19 cellular contexts compared by ENCODE assay signal in the genomic region with DNA sequence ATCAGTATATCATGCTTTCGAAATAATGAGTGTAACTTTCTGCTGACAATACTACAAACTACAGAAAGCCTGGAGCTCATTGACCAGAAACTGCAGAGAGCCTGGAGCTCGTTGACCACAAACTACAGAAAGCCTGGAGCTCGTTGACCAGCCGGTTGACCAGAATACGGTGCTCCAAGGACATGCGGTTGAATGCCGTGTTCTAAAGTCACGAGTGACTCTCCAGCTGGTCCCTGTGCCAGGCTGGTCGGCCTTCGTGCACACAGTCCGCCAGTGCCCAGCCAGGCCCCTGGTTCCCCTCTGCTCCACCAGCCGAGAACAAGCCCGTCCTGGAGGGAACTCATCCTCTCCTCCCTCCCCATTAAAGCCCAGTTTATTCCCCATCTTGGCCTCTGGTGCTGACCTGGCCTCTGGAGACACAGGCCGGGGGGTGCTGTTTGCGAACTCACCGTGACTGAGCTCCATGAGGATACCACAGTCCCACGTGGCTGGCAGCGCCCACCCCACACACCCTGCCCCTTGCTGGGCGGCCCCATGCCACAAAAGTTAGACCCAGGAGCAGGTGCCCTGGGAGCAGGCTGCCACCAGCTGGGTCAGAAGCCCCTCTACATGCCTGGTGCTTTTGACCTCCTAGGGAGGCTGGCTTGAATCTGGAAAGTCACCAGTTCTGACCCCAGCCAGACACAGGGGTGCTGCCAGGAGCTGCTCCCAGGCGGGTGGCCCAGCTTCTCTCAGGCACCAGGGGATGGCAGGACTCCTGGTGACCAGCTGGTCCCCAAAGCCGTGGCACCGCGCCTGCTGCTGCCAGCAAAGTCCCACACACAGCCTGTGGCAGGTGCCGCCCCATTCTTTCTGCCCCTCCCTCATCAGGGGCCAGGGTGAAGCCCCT. TPM values are rescaled to one million over a fixed set of nuclear protein-coding genes. Genes with fewer than 3 reads are reported as not detected.
DNase-seq lines count a peak whose midpoint lies in the region; ATAC-seq, FAIRE-seq and TF ChIP-seq lines count a peak whose summit lies in the region.
"Had no signal": no experiment of that assay in that cellular context is flagged by ENCODE, and none has a peak within 500 bp of the region (broad histone marks: within the 10 kb centered on the region; RNA-seq: fewer than 3 reads in every experiment).

No MANE protein-coding gene starts in this region.

- FAIRE-seq in GM19239 (lab: Jason Lieb, UNC): no peak

- H3K79me2 ChIP-seq in OCI-LY3 (ENCODE audit: low read length): no peaks in the 10 kb centered on the region

- peak; percentile 28 to 47 for ATAC-seq in gastrocnemius medialis
- no peak for ATAC-seq in GM18861 (IDR thresholded peaks at IDR 0.05; ENCODE audit: unreplicated experiment)
- no peak for ATAC-seq in natural killer cell treated with Interleukin-12 subunit alpha and Interleukin-12 subunit beta and Interleukin-15 and Interleukin-18, amount 100 ng/mL, for 72 hours

- in situ Hi-C loops in gastrocnemius medialis (cut with MboI; ENCODE audit: low sequenced_read_pairs in 4 of 4): no loop called here

- DNase-seq in GM04503 (ENCODE audit: low read depth) (peak; percentile 13), cardiac muscle cell (ENCODE audit: low read depth in 1 of 2, low spot score in 1 of 2) (peak in 1 of 2 donors; percentile 21), gastrocnemius medialis (no peak), GM19239 (ENCODE audit: insufficient read length, low spot score) (no peak), T-helper 1 cell (no peak)
- DNase-seq in natural killer cell treated with Interleukin-12 subunit alpha and Interleukin-12 subunit beta and Interleukin-15 and Interleukin-18, amount 100 ng/mL, for 72 hours (ENCODE audit: low spot score): no peak
- DNase-seq: aorta, COR-L47, endodermal cell, GOT3, mesendoderm, NCI-H1048 had no signal

- no peak overlapping the region for H3K27ac Mint-ChIP-seq in natural killer cell treated with Interleukin-12 subunit alpha and Interleukin-12 subunit beta and Interleukin-15 and Interleukin-18, amount 100 ng/mL, for 72 hours
- H3K27ac Mint-ChIP-seq: endodermal cell had no signal

- no peak overlapping the region for H3K4me2 ChIP-seq in OCI-LY3 (ENCODE audit: low read length)

- H3K36me3 Mint-ChIP-seq in natural killer cell treated with Interleukin-12 subunit alpha and Interleukin-12 subunit beta and Interleukin-15 and Interleukin-18, amount 100 ng/mL, for 72 hours: peaks cover 3% of the 10 kb centered on the region

- no peaks in the 10 kb centered on the region for H3K27me3 Mint-ChIP-seq in natural killer cell treated with Interleukin-12 subunit alpha and Interleukin-12 subunit beta and Interleukin-15 and Interleukin-18, amount 100 ng/mL, for 72 hours

- H3K9me3 ChIP-seq in OCI-LY3 (ENCODE audit: insufficient read depth, low read length): peaks cover 3% of the 10 kb centered on the region; the same call in 1 of the 2 replicates
- H3K9me3 ChIP-seq in cardiac muscle cell (ENCODE audit: low read depth): no peaks in the 10 kb centered on the region
- no peaks in the 10 kb centered on the region for H3K9me3 ChIP-seq in gastrocnemius medialis
- H3K9me3 ChIP-seq: prostate gland, SJSA1 had no signal

- H2AFZ ChIP-seq in OCI-LY3 (ENCODE audit: low read depth, low read length): no peak overlapping the region

- peak; percentile 20; the same call in 1 of the 2 replicates for TF ChIP-seq CTCF in OCI-LY3 (IDR thresholded peaks at IDR 0.05; ENCODE audit: low read depth, low read length)
- no peak for TF ChIP-seq CTCF in cardiac muscle cell (IDR thresholded peaks at IDR 0.05; ENCODE audit: low read depth, low read length)
- no peak for TF ChIP-seq CTCF in gastrocnemius medialis (IDR thresholded peaks at IDR 0.05 in 4 of 5, conservative IDR thresholded peaks at IDR 0.05 in 1 of 5)

- TF ChIP-seq POLR2A in gastrocnemius medialis (IDR thresholded peaks at IDR 0.05): no peak

- H3K4me1 ChIP-seq in OCI-LY3 (ENCODE audit: low read length) (peaks cover 9% of the 10 kb centered on the region), cardiac muscle cell (ENCODE audit: low read depth) (no peaks in the 10 kb centered on the region), gastrocnemius medialis (peaks cover 18 to 23% of the 10 kb centered on the region in 2 donors)

- intact Hi-C loops in gastrocnemius medialis (cut with DNase I; ENCODE audit: low total_unique reads): no loop called here

- no peak overlapping the region for H3K9ac ChIP-seq in OCI-LY3 (ENCODE audit: low read length)

- no peak overlapping the region for H3K4me3 Mint-ChIP-seq in natural killer cell treated with Interleukin-12 subunit alpha and Interleukin-12 subunit beta and Interleukin-15 and Interleukin-18, amount 100 ng/mL, for 72 hours
- H3K4me3 Mint-ChIP-seq: endodermal cell had no signal

- H3K4me1 Mint-ChIP-seq in natural killer cell treated with Interleukin-12 subunit alpha and Interleukin-12 subunit beta and Interleukin-15 and Interleukin-18, amount 100 ng/mL, for 72 hours (ENCODE audit: low read depth in 2 of 2): peaks cover 0 to 2% of the 10 kb centered on the region in 2 donors
- H3K4me1 Mint-ChIP-seq: endodermal cell had no signal

- H3K36me3 ChIP-seq in OCI-LY3 (replicated peaks; ENCODE audit: low read depth, low read length): peaks cover 12% of the 10 kb centered on the region
- peaks cover 5% of the 10 kb centered on the region for H3K36me3 ChIP-seq in cardiac muscle cell
- H3K36me3 ChIP-seq in gastrocnemius medialis: peaks cover 0 to 11% of the 10 kb centered on the region in 2 donors
- H3K36me3 ChIP-seq: prostate gland had no signal

- no peaks in the 10 kb centered on the region for H3K9me3 Mint-ChIP-seq in natural killer cell treated with Interleukin-12 subunit alpha and Interleukin-12 subunit beta and Interleukin-15 and Interleukin-18, amount 100 ng/mL, for 72 hours
- H3K9me3 Mint-ChIP-seq: endodermal cell had no signal

- H3K4me3 ChIP-seq in OCI-LY3 (ENCODE audit: low read length) (no peak overlapping the region), cardiac muscle cell (no peak overlapping the region), gastrocnemius medialis (no peak overlapping the region)
- H3K4me3 ChIP-seq: prostate gland, SJSA1 had no signal

- peaks cover 3% of the 10 kb centered on the region; the same call in 1 of the 2 replicates for H4K20me1 ChIP-seq in OCI-LY3 (ENCODE audit: insufficient read depth, low read length)

- H3K27ac ChIP-seq in OCI-LY3 (ENCODE audit: low read length) (no peak overlapping the region), cardiac muscle cell (peak overlapping the region; percentile 20), gastrocnemius medialis (peak overlapping the region in 2 of 4 donors; percentile 16 to 41)
- H3K27ac ChIP-seq: prostate gland, SJSA1, VCaP had no signal

- H3K27me3 ChIP-seq in OCI-LY3 (ENCODE audit: low read depth, low read length): no peaks in the 10 kb centered on the region
- no peaks in the 10 kb centered on the region for H3K27me3 ChIP-seq in cardiac muscle cell
- no peaks in the 10 kb centered on the region for H3K27me3 ChIP-seq in gastrocnemius medialis

RNA-seq across cellular contexts. Expression of a gene that starts 15.5 kb away (rescaled TPM):
- total RNA-seq in cardiac muscle cell (0.92 and 1.5 TPM in 2 replicates), gastrocnemius medialis (10 to 100 TPM; 48.5 to 60.8 (median 51.0) TPM)
- 0.78 and 1.4 TPM in 2 replicates for polyA plus RNA-seq in cardiac muscle cell
- not detected for total RNA-seq in natural killer cell treated with Interleukin-12 subunit alpha and Interleukin-12 subunit beta and Interleukin-15 and Interleukin-18, amount 100 ng/mL, for 72 hours
- total RNA-seq: HT-29 had no signal

RNA-seq across cellular contexts. Expression of a gene that starts 44.2 kb away (rescaled TPM):
- total RNA-seq in cardiac muscle cell (3.1 and 39.4 TPM in 2 replicates), gastrocnemius medialis (not detected)
- polyA plus RNA-seq in cardiac muscle cell: 10.9 and 36.3 TPM in 2 replicates
- total RNA-seq in natural killer cell treated with Interleukin-12 subunit alpha and Interleukin-12 subunit beta and Interleukin-15 and Interleukin-18, amount 100 ng/mL, for 72 hours: 1 to 10 TPM in 1 of 2 donors, under 1 TPM in 1; 0.53 to 1.2 TPM
- total RNA-seq: HT-29, SJSA1, temporal lobe had no signal

Comparison
In these comparisons a context has a peak if more than half of its experiments do, and no peak if none do; other contexts are left out.
1. ATAC-seq: peak in gastrocnemius medialis (2 of 2); none in GM18861 (single experiment) and natural killer cell treated with Interleukin-12 subunit alpha and Interleukin-12 subunit beta and Interleukin-15 and Interleukin-18, amount 100 ng/mL, for 72 hours (0 of 2).
2. RNA of a gene that starts 15.5 kb away (total RNA-seq): 48.5 to 60.8 TPM in gastrocnemius medialis; 0.92 to 1.5 TPM in cardiac muscle cell and not detected in natural killer cell treated with Interleukin-12 subunit alpha and Interleukin-12 subunit beta and Interleukin-15 and Interleukin-18, amount 100 ng/mL, for 72 hours; every median in the first group is over 10 times any median in the second.